1 cellular context compared by ENCODE assay signal in the genomic region with DNA sequence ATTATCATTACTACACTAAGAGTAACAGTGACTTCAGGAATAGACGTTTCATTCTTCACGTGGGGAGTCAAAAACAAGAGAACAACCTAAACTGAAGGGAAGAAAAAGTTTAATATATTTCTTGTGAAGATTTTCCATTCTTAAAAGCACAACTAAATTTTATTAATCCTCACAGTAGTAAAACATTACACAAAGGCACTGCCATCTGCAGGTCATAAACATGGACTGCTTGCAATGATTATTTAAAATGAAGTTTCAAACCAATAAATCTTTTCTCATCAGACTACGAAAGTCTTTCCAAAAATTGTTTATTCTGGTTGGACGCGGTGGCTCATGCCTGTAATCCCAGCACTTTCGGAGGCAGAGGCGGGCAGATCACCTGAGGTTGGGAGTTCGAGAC.
TF ChIP-seq lines count a peak whose summit lies in the region.

No MANE protein-coding gene starts in this region.

TF ChIP-seq in WTC11, 78 proteins besides CTCF, POLR2A, EP300 and RAD21 (continued from another document):
- TF ChIP-seq, protein P1, sequence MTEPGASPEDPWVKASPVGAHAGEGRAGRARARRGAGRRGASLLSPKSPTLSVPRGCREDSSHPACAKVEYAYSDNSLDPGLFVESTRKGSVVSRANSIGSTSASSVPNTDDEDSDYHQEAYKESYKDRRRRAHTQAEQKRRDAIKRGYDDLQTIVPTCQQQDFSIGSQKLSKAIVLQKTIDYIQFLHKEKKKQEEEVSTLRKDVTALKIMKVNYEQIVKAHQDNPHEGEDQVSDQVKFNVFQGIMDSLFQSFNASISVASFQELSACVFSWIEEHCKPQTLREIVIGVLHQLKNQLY (CRISPR knock-in tag; IDR thresholded peaks at IDR 0.05) = no peak
- TF ChIP-seq TCF7 (CRISPR knock-in tag; IDR thresholded peaks at IDR 0.05; ENCODE audit: low read depth) (no peak), MXD4 (CRISPR knock-in tag; IDR thresholded peaks at IDR 0.05; ENCODE audit: borderline replicate concordance) (no peak)
- TF ChIP-seq, protein P2, sequence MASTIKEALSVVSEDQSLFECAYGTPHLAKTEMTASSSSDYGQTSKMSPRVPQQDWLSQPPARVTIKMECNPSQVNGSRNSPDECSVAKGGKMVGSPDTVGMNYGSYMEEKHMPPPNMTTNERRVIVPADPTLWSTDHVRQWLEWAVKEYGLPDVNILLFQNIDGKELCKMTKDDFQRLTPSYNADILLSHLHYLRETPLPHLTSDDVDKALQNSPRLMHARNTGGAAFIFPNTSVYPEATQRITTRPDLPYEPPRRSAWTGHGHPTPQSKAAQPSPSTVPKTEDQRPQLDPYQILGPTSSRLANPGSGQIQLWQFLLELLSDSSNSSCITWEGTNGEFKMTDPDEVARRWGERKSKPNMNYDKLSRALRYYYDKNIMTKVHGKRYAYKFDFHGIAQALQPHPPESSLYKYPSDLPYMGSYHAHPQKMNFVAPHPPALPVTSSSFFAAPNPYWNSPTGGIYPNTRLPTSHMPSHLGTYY (CRISPR knock-in tag; IDR thresholded peaks at IDR 0.05) = no peak
- TF ChIP-seq, protein P3, sequence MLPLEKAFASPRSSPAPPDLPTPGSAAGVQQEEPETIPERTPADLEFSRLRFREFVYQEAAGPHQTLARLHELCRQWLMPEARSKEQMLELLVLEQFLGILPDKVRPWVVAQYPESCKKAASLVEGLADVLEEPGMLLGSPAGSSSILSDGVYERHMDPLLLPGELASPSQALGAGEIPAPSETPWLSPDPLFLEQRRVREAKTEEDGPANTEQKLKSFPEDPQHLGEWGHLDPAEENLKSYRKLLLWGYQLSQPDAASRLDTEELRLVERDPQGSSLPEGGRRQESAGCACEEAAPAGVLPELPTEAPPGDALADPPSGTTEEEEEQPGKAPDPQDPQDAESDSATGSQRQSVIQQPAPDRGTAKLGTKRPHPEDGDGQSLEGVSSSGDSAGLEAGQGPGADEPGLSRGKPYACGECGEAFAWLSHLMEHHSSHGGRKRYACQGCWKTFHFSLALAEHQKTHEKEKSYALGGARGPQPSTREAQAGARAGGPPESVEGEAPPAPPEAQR (CRISPR knock-in tag; IDR thresholded peaks at IDR 0.05) = no peak
- TF ChIP-seq, protein P4, sequence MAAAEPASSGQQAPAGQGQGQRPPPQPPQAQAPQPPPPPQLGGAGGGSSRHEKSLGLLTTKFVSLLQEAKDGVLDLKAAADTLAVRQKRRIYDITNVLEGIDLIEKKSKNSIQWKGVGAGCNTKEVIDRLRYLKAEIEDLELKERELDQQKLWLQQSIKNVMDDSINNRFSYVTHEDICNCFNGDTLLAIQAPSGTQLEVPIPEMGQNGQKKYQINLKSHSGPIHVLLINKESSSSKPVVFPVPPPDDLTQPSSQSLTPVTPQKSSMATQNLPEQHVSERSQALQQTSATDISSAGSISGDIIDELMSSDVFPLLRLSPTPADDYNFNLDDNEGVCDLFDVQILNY (CRISPR knock-in tag; IDR thresholded peaks at IDR 0.05) = no peak
